Comparison of ENCODE assay signal across 22 cellular contexts in the genomic region with DNA sequence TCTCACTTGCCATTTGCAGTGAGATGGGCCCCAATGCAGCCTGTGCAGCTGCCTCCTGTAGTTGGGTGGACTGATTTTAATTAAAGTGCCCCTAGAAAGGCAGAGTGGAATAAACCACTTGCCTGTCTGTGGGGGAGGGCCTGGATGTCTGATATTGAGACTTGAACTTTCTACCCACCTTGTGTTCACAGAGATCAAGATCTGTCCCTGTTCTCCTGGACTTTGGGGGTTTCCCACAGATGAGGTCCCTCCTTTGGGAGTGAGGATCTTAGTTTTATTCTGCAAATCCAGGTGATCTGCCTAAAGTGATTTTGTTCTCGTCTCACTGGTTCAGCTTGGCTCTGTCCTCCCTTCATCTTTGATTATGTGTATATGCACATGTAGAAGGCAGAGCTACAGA. TPM values are rescaled to one million over a fixed set of nuclear protein-coding genes. Genes with fewer than 3 reads are reported as not detected.
DNase-seq lines count a peak whose midpoint lies in the region; ATAC-seq, FAIRE-seq and TF ChIP-seq lines count a peak whose summit lies in the region.
"Had no signal": no experiment of that assay in that cellular context is flagged by ENCODE, and none has a peak within 500 bp of the region (broad histone marks: within the 10 kb centered on the region; RNA-seq: fewer than 3 reads in every experiment).

No MANE protein-coding gene starts in this region.

- no peak for TF ChIP-seq EP300 in K562 (IDR thresholded peaks at IDR 0.05; ENCODE audit: low read length)

- in situ Hi-C loops in K562 (cut with MboI), result no loop called here

- no TSS peak for BruUV-seq in K562 (replicated peaks; lab: Mats Ljungman, UMichigan)

- CTCF ChIA-PET in K562 (lab: Yijun Ruan, JAX; ENCODE audit: low intra/inter-chr PET ratio), result no interaction called here

- no peak overlapping the region for H3K27ac Mint-ChIP-seq in GM23338
- H3K27ac Mint-ChIP-seq: B cell; CD8-positive, alpha-beta T cell had no signal

- no peaks in the 10 kb centered on the region for H3K9me2 ChIP-seq in GM23338 (ENCODE audit: insufficient read depth)

- H3K4me1 ChIP-seq in GM23338 (ENCODE audit: insufficient read depth) (peaks cover 22% of the 10 kb centered on the region), K562 (replicated peaks in 1 of 2; ENCODE audit: control insufficient read depth in 2 of 2, insufficient read depth in 2 of 2, low read length in 2 of 2) (peaks cover 46 to 51% of the 10 kb centered on the region in 2 experiments)
- H3K4me1 ChIP-seq: BLaER1, Caco-2 had no signal

- TF ChIP-seq RAD21 in K562 (CRISPR knock-in tag; conservative IDR thresholded peaks at IDR 0.05 in 1 of 2, IDR thresholded peaks at IDR 0.05 in 1 of 2), result no peak

- peaks cover 94% of the 10 kb centered on the region for H3K36me3 Mint-ChIP-seq in GM23338 (ENCODE audit: low read depth)

- peaks cover 37% of the 10 kb centered on the region for H3K4me1 Mint-ChIP-seq in GM23338
- H3K4me1 Mint-ChIP-seq: B cell had no signal

- 89% methylated on average over 1 of the region's 1 CpG for WGBS in K562 (ENCODE audit: insufficient coverage, low coverage, missing lambda C conversion rate)

- DNase-seq in activated effector memory CD4-positive, alpha-beta T cell treated with anti-CD3 and anti-CD28 coated beads, Interleukin-2, amount 50 U/mL, for 16 hours, result peak; percentile 28
- DNase-seq in activated effector memory CD4-positive, alpha-beta T cell treated with Interleukin-2 at 50 U/mL for 16 hours, result no peak
- DNase-seq in GM23338 (ENCODE audit: low spot score) (no peak), K562 (ENCODE audit: extremely low read depth in 1 of 4, low spot score in 3 of 4) (no peak), RCC 7860 (ENCODE audit: low spot score) (no peak)
- DNase-seq: Caco-2; CD4-positive, CD25-positive, alpha-beta regulatory T cell; CD8-positive, alpha-beta T cell; DMS153; DND-41; GOT3 had no signal

- H3K79me2 ChIP-seq in GM23338 (replicated peaks; ENCODE audit: insufficient read depth), result peaks cover 12% of the 10 kb centered on the region; the same call in 1 of the 2 replicates
- peaks cover 5% of the 10 kb centered on the region; the same call in 1 of the 3 replicates for H3K79me2 ChIP-seq in K562 (ENCODE audit: control insufficient read depth, insufficient read depth, low read length)

- peaks cover 4% of the 10 kb centered on the region; the same call in 1 of the 2 replicates for H3K9me3 ChIP-seq in K562 (replicated peaks; ENCODE audit: control insufficient read depth, insufficient read depth, low read depth, low read length)
- H3K9me3 ChIP-seq: BLaER1, Caco-2, HAP-1 had no signal

- peaks cover 76% of the 10 kb centered on the region for H3F3A ChIP-seq in GM23338 (replicated peaks; ENCODE audit: low read depth)

- H4K20me1 ChIP-seq in GM23338 (replicated peaks; ENCODE audit: insufficient read depth) (peaks cover 22% of the 10 kb centered on the region), K562 (replicated peaks; ENCODE audit: control insufficient read depth, insufficient read depth, low read length) (peaks cover 11% of the 10 kb centered on the region)

- POLR2A ChIA-PET in K562 (lab: Yijun Ruan, JAX), result interaction anchor here (0.6 to 4.3 kb wide), 4 partner anchors 9 to 184 kb away, joined by 3 to 36 read pairs (median 3); partner anchors contain the start of genes NEK8 and TLCD1

- intact Hi-C loops in K562 (cut with micrococcal nuclease), result no loop called here

- no peak overlapping the region for H2AFZ ChIP-seq in GM23338
- no peak overlapping the region for H2AFZ ChIP-seq in K562 (ENCODE audit: low read depth, low read length)

- H3K9me1 ChIP-seq in K562 (ENCODE audit: control insufficient read depth, insufficient read depth, low read length), result peaks cover 5% of the 10 kb centered on the region

- no peak overlapping the region for H3K4me3 ChIP-seq in GM23338
- H3K4me3 ChIP-seq in K562, result no peak overlapping the region
- H3K4me3 ChIP-seq: BLaER1, GM12878, HAP-1 had no signal

- no peak for TF ChIP-seq POLR2A in K562 (conservative IDR thresholded peaks at IDR 0.05)

- H3K27me3 ChIP-seq in GM23338 (ENCODE audit: insufficient read depth), result no peaks in the 10 kb centered on the region
- no peaks in the 10 kb centered on the region for H3K27me3 ChIP-seq in K562 (ENCODE audit: control insufficient read depth in 2 of 2, insufficient read depth in 2 of 2, low read length in 2 of 2)
- H3K27me3 ChIP-seq: BLaER1 had no signal

- no peaks in the 10 kb centered on the region; the same call in 2 of the 3 replicates for H3K9me3 Mint-ChIP-seq in GM23338
- H3K9me3 Mint-ChIP-seq: CD4-positive, CD25-positive, alpha-beta regulatory T cell; CD8-positive, alpha-beta T cell had no signal

- peaks cover 32% of the 10 kb centered on the region for H3K27me3 Mint-ChIP-seq in GM23338 (ENCODE audit: insufficient read depth, low read depth, poor library complexity)
- H3K27me3 Mint-ChIP-seq: B cell; CD4-positive, CD25-positive, alpha-beta regulatory T cell had no signal

- TF ChIP-seq CTCF in GM23338 (conservative IDR thresholded peaks at IDR 0.05; ENCODE audit: low read depth in 2 of 2) (no peak), K562 (IDR thresholded peaks at IDR 0.05 in 2 of 3, conservative IDR thresholded peaks at IDR 0.05 in 1 of 3; ENCODE audit: insufficient read depth in 2 of 3, low read depth in 1 of 3, low read length in 3 of 3) (no peak)

- H3K36me3 ChIP-seq in GM23338 (ENCODE audit: insufficient read depth), result peaks cover 78% of the 10 kb centered on the region
- peaks cover 95% of the 10 kb centered on the region for H3K36me3 ChIP-seq in K562 (ENCODE audit: control insufficient read depth, insufficient read depth, low read length)

- H3K4me2 ChIP-seq in GM23338 (no peak overlapping the region), K562 (ENCODE audit: insufficient read depth, low read length) (no peak overlapping the region)
- H3K4me2 ChIP-seq: BLaER1 had no signal

- H3K4me3 Mint-ChIP-seq in GM23338, result no peak overlapping the region
- H3K4me3 Mint-ChIP-seq: B cell; CD4-positive, CD25-positive, alpha-beta regulatory T cell; CD8-positive, alpha-beta T cell had no signal

- no peak overlapping the region for H3K9ac ChIP-seq in K562 (ENCODE audit: insufficient read depth in 1 of 2, low read depth in 2 of 2, low read length in 2 of 2)
- H3K9ac ChIP-seq: BLaER1 had no signal

- FAIRE-seq in K562 (lab: Jason Lieb, UNC), result no peak
- no peak for FAIRE-seq in RCC 7860 (lab: Jason Lieb, UNC)
- FAIRE-seq: A204.1, G401.6, GM12878, GM19239, H54 had no signal

- H3K27ac ChIP-seq in GM23338 (ENCODE audit: low read depth) (peak overlapping the region; percentile 45; the same call in 1 of the 2 replicates), K562 (ENCODE audit: extremely low read depth, low read depth, low read length) (no peak overlapping the region)
- H3K27ac ChIP-seq: 22Rv1, BLaER1, C4-2B had no signal

- no peak for ATAC-seq in GM23338
- no peak for ATAC-seq in K562
- no peak for ATAC-seq in GM19455 (IDR thresholded peaks at IDR 0.05; ENCODE audit: unreplicated experiment)
- ATAC-seq: CD8-positive, alpha-beta T cell; GM12878 had no signal

RNA-seq across cellular contexts. Expression of gene DHRS13, which starts 7.7 kb away (rescaled TPM):
- total RNA-seq in GM23338 (2014; rRNA removed; shearing (Covaris generic)), result 31.3 and 34.2 TPM in 2 replicates
- 5.4 and 7.0 TPM in 2 replicates for polyA plus RNA-seq in GM23338 (2016; fragmentation: Nextera tagmentation; extraction: Ambion mirVana)
- total RNA-seq in K562 (2011; cell fraction: chromatin; rRNA removed; ENCODE audit: low replicate concordance), result 64.4 and 82.9 TPM in 2 replicates
- total RNA-seq in K562 (2011; cell fraction: nucleolus; rRNA removed), result 76.9 and 79.7 TPM in 2 replicates
- 79.7 and 82.1 TPM in 2 replicates for total RNA-seq in K562 (2011; cell fraction: nucleoplasm; rRNA removed)
- 52.3 and 56.7 TPM in 2 replicates for total RNA-seq in K562 (2014; rRNA removed)
- 21.5 and 25.2 TPM in 2 replicates for total RNA-seq in K562 (2014; rRNA removed; fragmentation: Illumina TruSeq; extraction: Trizol)
- total RNA-seq in K562 (2015; rRNA removed; fragmentation: Illumina TruSeq; extraction: Trizol), result 31.2 and 33.5 TPM in 2 replicates
- 39.5 and 42.4 TPM in 2 replicates for total RNA-seq in K562 (2021)
- polyA plus RNA-seq in K562 (2011; rRNA removed), result 26.9 and 36.3 TPM in 2 replicates
- 40.5 and 70.4 TPM in 2 replicates for polyA plus RNA-seq in K562 (2011; cell fraction: cytosol; rRNA removed)
- 24.6 and 32.8 TPM in 2 replicates for polyA plus RNA-seq in K562 (2011; cell fraction: nucleus; rRNA removed)
- 19.4 and 24.0 TPM in 2 replicates for polyA plus RNA-seq in K562 (2012)
- 30.2 and 32.3 TPM in 2 replicates for polyA plus RNA-seq in K562 (2014; fragmentation: Illumina TruSeq; extraction: Trizol)
- under 1 TPM in 1 of 2 experiments, not detected in 1; 0.32 TPM for polyA plus RNA-seq in K562 (2014; fragmentation: Nextera tagmentation; extraction: Ambion mirVana)
- 44.9 and 53.3 TPM in 2 replicates for polyA plus RNA-seq in K562 (2014; rRNA removed)
- 25.0 and 26.0 TPM in 2 replicates for polyA minus RNA-seq in K562 (2011; rRNA and poly(A)+ RNA removed)
- 14.7 and 20.7 TPM in 2 replicates for polyA minus RNA-seq in K562 (2011; cell fraction: cytosol; rRNA and poly(A)+ RNA removed)
- 16.6 and 16.9 TPM in 2 replicates for polyA minus RNA-seq in K562 (2011; cell fraction: nucleus; rRNA and poly(A)+ RNA removed)

RNA-seq across cellular contexts. Expression of gene FLOT2, which starts 13.0 kb away (rescaled TPM):
- total RNA-seq in GM23338 (2014; rRNA removed; shearing (Covaris generic)), result 66.1 and 66.3 TPM in 2 replicates
- polyA plus RNA-seq in GM23338 (2016; fragmentation: Nextera tagmentation; extraction: Ambion mirVana), result 49.8 and 51.0 TPM in 2 replicates
- 71.3 and 104 TPM in 2 replicates for total RNA-seq in K562 (2011; cell fraction: chromatin; rRNA removed; ENCODE audit: low replicate concordance)
- total RNA-seq in K562 (2011; cell fraction: nucleolus; rRNA removed), result 66.8 and 70.7 TPM in 2 replicates
- total RNA-seq in K562 (2011; cell fraction: nucleoplasm; rRNA removed), result 69.2 and 74.4 TPM in 2 replicates
- total RNA-seq in K562 (2014; rRNA removed), result 41.7 and 47.7 TPM in 2 replicates
- total RNA-seq in K562 (2014; rRNA removed; fragmentation: Illumina TruSeq; extraction: Trizol), result 22.8 and 28.5 TPM in 2 replicates
- total RNA-seq in K562 (2015; rRNA removed; fragmentation: Illumina TruSeq; extraction: Trizol), result 38.1 and 40.6 TPM in 2 replicates
- total RNA-seq in K562 (2021), result 138 and 143 TPM in 2 replicates
- 90.8 and 99.7 TPM in 2 replicates for polyA plus RNA-seq in K562 (2011; rRNA removed)
- 118 and 151 TPM in 2 replicates for polyA plus RNA-seq in K562 (2011; cell fraction: cytosol; rRNA removed)
- 86.5 and 110 TPM in 2 replicates for polyA plus RNA-seq in K562 (2011; cell fraction: nucleus; rRNA removed)
- 106 and 168 TPM in 2 replicates for polyA plus RNA-seq in K562 (2012)
- polyA plus RNA-seq in K562 (2014; fragmentation: Illumina TruSeq; extraction: Trizol), result 87.8 and 95.5 TPM in 2 replicates
- polyA plus RNA-seq in K562 (2014; fragmentation: Nextera tagmentation; extraction: Ambion mirVana), result 10 to 100 TPM; 17.5 to 30.1 TPM
- polyA plus RNA-seq in K562 (2014; rRNA removed), result 72.2 and 72.7 TPM in 2 replicates
- polyA minus RNA-seq in K562 (2011; rRNA and poly(A)+ RNA removed), result 114 and 143 TPM in 2 replicates
- polyA minus RNA-seq in K562 (2011; cell fraction: cytosol; rRNA and poly(A)+ RNA removed), result 86.6 and 88.6 TPM in 2 replicates
- polyA minus RNA-seq in K562 (2011; cell fraction: nucleus; rRNA and poly(A)+ RNA removed), result 16.2 and 18.3 TPM in 2 replicates

RNA-seq across cellular contexts. Expression of gene PHF12, which starts 40.8 kb away (rescaled TPM):
- total RNA-seq in GM23338 (2014; rRNA removed; shearing (Covaris generic)), result 41.0 and 45.4 TPM in 2 replicates
- polyA plus RNA-seq in GM23338 (2016; fragmentation: Nextera tagmentation; extraction: Ambion mirVana), result 19.7 and 20.8 TPM in 2 replicates
- total RNA-seq in K562 (2011; cell fraction: chromatin; rRNA removed; ENCODE audit: low replicate concordance), result 126 and 135 TPM in 2 replicates
- 70.4 and 78.8 TPM in 2 replicates for total RNA-seq in K562 (2011; cell fraction: nucleolus; rRNA removed)
- 90.9 and 130 TPM in 2 replicates for total RNA-seq in K562 (2011; cell fraction: nucleoplasm; rRNA removed)
- 17.7 and 18.7 TPM in 2 replicates for total RNA-seq in K562 (2014; rRNA removed)
- total RNA-seq in K562 (2014; rRNA removed; fragmentation: Illumina TruSeq; extraction: Trizol), result 8.2 and 8.3 TPM in 2 replicates
- 10.4 and 12.0 TPM in 2 replicates for total RNA-seq in K562 (2015; rRNA removed; fragmentation: Illumina TruSeq; extraction: Trizol)
- total RNA-seq in K562 (2021), result 24.0 and 31.3 TPM in 2 replicates
- 13.5 and 27.0 TPM in 2 replicates for polyA plus RNA-seq in K562 (2011; rRNA removed)
- 17.1 and 19.2 TPM in 2 replicates for polyA plus RNA-seq in K562 (2011; cell fraction: cytosol; rRNA removed)
- 115 and 157 TPM in 2 replicates for polyA plus RNA-seq in K562 (2011; cell fraction: nucleus; rRNA removed)
- polyA plus RNA-seq in K562 (2012), result 27.6 and 28.9 TPM in 2 replicates
- 19.9 and 21.4 TPM in 2 replicates for polyA plus RNA-seq in K562 (2014; fragmentation: Illumina TruSeq; extraction: Trizol)
- 1 to 10 TPM in 1 of 2 experiments, under 1 TPM in 1; 0.82 to 1.1 TPM for polyA plus RNA-seq in K562 (2014; fragmentation: Nextera tagmentation; extraction: Ambion mirVana)
- polyA plus RNA-seq in K562 (2014; rRNA removed), result 21.5 and 21.8 TPM in 2 replicates
- polyA minus RNA-seq in K562 (2011; rRNA and poly(A)+ RNA removed), result 18.1 and 18.7 TPM in 2 replicates
- polyA minus RNA-seq in K562 (2011; cell fraction: cytosol; rRNA and poly(A)+ RNA removed), result 12.2 and 15.7 TPM in 2 replicates
- polyA minus RNA-seq in K562 (2011; cell fraction: nucleus; rRNA and poly(A)+ RNA removed), result 23.6 and 27.0 TPM in 2 replicates

RNA-seq across cellular contexts. Expression of gene ERAL1, which starts 55.7 kb away (rescaled TPM):
- 118 and 121 TPM in 2 replicates for total RNA-seq in GM23338 (2014; rRNA removed; shearing (Covaris generic))
- 77.1 and 77.5 TPM in 2 replicates for polyA plus RNA-seq in GM23338 (2016; fragmentation: Nextera tagmentation; extraction: Ambion mirVana)
- 47.5 and 136 TPM in 2 replicates for total RNA-seq in K562 (2011; cell fraction: chromatin; rRNA removed; ENCODE audit: low replicate concordance)
- total RNA-seq in K562 (2011; cell fraction: nucleolus; rRNA removed), result 90.7 and 91.3 TPM in 2 replicates
- total RNA-seq in K562 (2011; cell fraction: nucleoplasm; rRNA removed), result 66.9 and 68.4 TPM in 2 replicates
- 65.2 and 82.2 TPM in 2 replicates for total RNA-seq in K562 (2014; rRNA removed)
- 35.9 and 37.5 TPM in 2 replicates for total RNA-seq in K562 (2014; rRNA removed; fragmentation: Illumina TruSeq; extraction: Trizol)
- 42.2 and 44.8 TPM in 2 replicates for total RNA-seq in K562 (2015; rRNA removed; fragmentation: Illumina TruSeq; extraction: Trizol)
- 97.5 and 98.3 TPM in 2 replicates for total RNA-seq in K562 (2021)
- polyA plus RNA-seq in K562 (2011; rRNA removed), result 123 and 132 TPM in 2 replicates
- polyA plus RNA-seq in K562 (2011; cell fraction: cytosol; rRNA removed), result 145 and 255 TPM in 2 replicates
- 106 and 137 TPM in 2 replicates for polyA plus RNA-seq in K562 (2011; cell fraction: nucleus; rRNA removed)
- 90.4 and 103 TPM in 2 replicates for polyA plus RNA-seq in K562 (2012)
- polyA plus RNA-seq in K562 (2014; fragmentation: Illumina TruSeq; extraction: Trizol), result 143 and 149 TPM in 2 replicates
- 100 to 1,000 TPM; 306 to 351 TPM for polyA plus RNA-seq in K562 (2014; fragmentation: Nextera tagmentation; extraction: Ambion mirVana)
- 106 and 135 TPM in 2 replicates for polyA plus RNA-seq in K562 (2014; rRNA removed)
- polyA minus RNA-seq in K562 (2011; rRNA and poly(A)+ RNA removed), result 74.6 and 135 TPM in 2 replicates
- polyA minus RNA-seq in K562 (2011; cell fraction: cytosol; rRNA and poly(A)+ RNA removed), result 72.4 and 111 TPM in 2 replicates
- 45.1 and 67.7 TPM in 2 replicates for polyA minus RNA-seq in K562 (2011; cell fraction: nucleus; rRNA and poly(A)+ RNA removed)
